ENCODE assay signal across 20 cellular contexts in the genomic region with DNA sequence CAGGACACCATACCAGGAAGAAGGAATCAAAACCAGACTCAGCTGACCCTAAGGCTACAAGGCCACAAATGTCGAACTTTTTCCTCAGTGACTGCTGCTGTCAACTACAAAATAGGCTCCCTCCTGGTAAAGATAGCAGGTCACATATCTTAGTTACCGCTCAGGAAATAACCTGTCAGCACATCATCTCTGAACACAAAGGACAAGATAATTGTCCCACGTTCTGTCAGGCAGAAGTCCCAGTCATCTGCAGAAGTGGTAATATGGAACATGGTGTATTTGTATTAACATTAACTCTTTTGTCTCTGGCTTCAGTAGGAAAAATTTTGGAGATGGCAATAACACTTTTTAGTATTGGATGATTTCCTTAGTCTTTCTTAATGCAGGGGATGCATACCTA.
DNase-seq lines count a peak whose midpoint lies in the region; ATAC-seq and TF ChIP-seq lines count a peak whose summit lies in the region.
"Had no signal": no experiment of that assay in that cellular context is flagged by ENCODE, and none has a peak within 500 bp of the region (broad histone marks: within the 10 kb centered on the region; RNA-seq: fewer than 3 reads in every experiment).

No MANE protein-coding gene starts in this region.

- no peak overlapping the region for H4K12ac ChIP-seq in trophoblast cell (ENCODE audit: low read depth, low read length)

- no CpG with 5 or more reads among the region's 3 CpGs for WGBS in mesendoderm (ENCODE audit: extremely low coverage, insufficient coverage, low lambda C conversion rate)
- WGBS in trophoblast cell (ENCODE audit: extremely low coverage, insufficient coverage, insufficient read length), result no CpG with 5 or more reads among the region's 3 CpGs

- H4K5ac ChIP-seq in mesendoderm (ENCODE audit: low read length), result no peak overlapping the region

- TF ChIP-seq CTCF in cardiac muscle cell (IDR thresholded peaks at IDR 0.05; ENCODE audit: low read depth, low read length), result no peak

- H2BK5ac ChIP-seq in mesendoderm (ENCODE audit: low read length) (no peak overlapping the region), trophoblast cell (ENCODE audit: low read depth, low read length, poor library complexity) (no peak overlapping the region)

- no peak overlapping the region for H4K8ac ChIP-seq in mesendoderm (ENCODE audit: low read depth, low read length)
- no peak overlapping the region for H4K8ac ChIP-seq in trophoblast cell (ENCODE audit: low read depth, low read length)

- H3K23ac ChIP-seq in mesendoderm (ENCODE audit: low read length) (no peak overlapping the region), trophoblast cell (ENCODE audit: low read length) (no peak overlapping the region)

- H4K91ac ChIP-seq in trophoblast cell (ENCODE audit: low read depth, low read length), result no peak overlapping the region

- no peaks in the 10 kb centered on the region for H3K27me3 ChIP-seq in cardiac muscle cell
- no peaks in the 10 kb centered on the region for H3K27me3 ChIP-seq in mesendoderm (ENCODE audit: insufficient read depth, low read length, poor library complexity)
- no peaks in the 10 kb centered on the region for H3K27me3 ChIP-seq in trophoblast cell (ENCODE audit: insufficient read depth, low read length)
- H3K27me3 ChIP-seq: BE2C had no signal

- H3K4me2 ChIP-seq in mesendoderm (ENCODE audit: low read length) (no peak overlapping the region), trophoblast cell (ENCODE audit: low read length) (no peak overlapping the region)

- no peak overlapping the region for H2BK12ac ChIP-seq in trophoblast cell (ENCODE audit: low read length)

- H3K4ac ChIP-seq in mesendoderm (ENCODE audit: low read depth, low read length), result no peak overlapping the region
- no peak overlapping the region for H3K4ac ChIP-seq in trophoblast cell (ENCODE audit: low read depth, low read length)

- no peak overlapping the region for H2BK15ac ChIP-seq in mesendoderm (replicated peaks; ENCODE audit: low read depth)

- ATAC-seq in left cardiac atrium (peak; percentile 87 to 94), GM21367 (IDR thresholded peaks at IDR 0.05; ENCODE audit: unreplicated experiment) (no peak)
- ATAC-seq: GM12878 had no signal

- H3K9ac ChIP-seq in mesendoderm (ENCODE audit: low read length) (no peak overlapping the region), trophoblast cell (ENCODE audit: low read length) (no peak overlapping the region)
- H3K9ac ChIP-seq: GM23248 had no signal

- H2AK5ac ChIP-seq in mesendoderm (ENCODE audit: low read length) (no peak overlapping the region), trophoblast cell (ENCODE audit: low read length) (no peak overlapping the region)

- H3K9me3 ChIP-seq in cardiac muscle cell (ENCODE audit: low read depth) (no peaks in the 10 kb centered on the region), trophoblast cell (ENCODE audit: insufficient read depth, low read depth, low read length) (no peaks in the 10 kb centered on the region)
- H3K9me3 ChIP-seq: BE2C had no signal

- H3K56ac ChIP-seq in mesendoderm (ENCODE audit: low read length), result no peak overlapping the region

- intact Hi-C loops in left cardiac atrium (cut with DNase I), result no loop called here

- H3K79me2 ChIP-seq in mesendoderm (ENCODE audit: control insufficient read depth, insufficient read depth, low read length) (no peaks in the 10 kb centered on the region), trophoblast cell (ENCODE audit: control insufficient read depth, insufficient read depth, low read length, poor library complexity) (no peaks in the 10 kb centered on the region)

- no peak overlapping the region for H2AFZ ChIP-seq in trophoblast cell (ENCODE audit: insufficient read depth, low read length, poor library complexity)
- H2AFZ ChIP-seq: GM23248 had no signal

- H3K4me1 ChIP-seq in cardiac muscle cell (ENCODE audit: low read depth) (peaks cover 20% of the 10 kb centered on the region), mesendoderm (ENCODE audit: control insufficient read depth, low read depth, low read length) (no peaks in the 10 kb centered on the region), trophoblast cell (ENCODE audit: control insufficient read depth in 1 of 2, insufficient read depth in 2 of 2, low read length in 2 of 2) (no peaks in the 10 kb centered on the region)
- H3K4me1 ChIP-seq: BE2C had no signal

- no peak overlapping the region for H3K18ac ChIP-seq in mesendoderm (ENCODE audit: low read length)
- H3K18ac ChIP-seq in trophoblast cell (ENCODE audit: low read length), result no peak overlapping the region

- H3K4me3 ChIP-seq in cardiac muscle cell (no peak overlapping the region), mesendoderm (ENCODE audit: low read length) (no peak overlapping the region), trophoblast cell (ENCODE audit: low read depth, low read length) (no peak overlapping the region)
- H3K4me3 ChIP-seq: GM12878, GM23248 had no signal

- H3K36me3 ChIP-seq in cardiac muscle cell, result no peaks in the 10 kb centered on the region
- H3K36me3 ChIP-seq in mesendoderm (ENCODE audit: control insufficient read depth, insufficient read depth, low read length), result no peaks in the 10 kb centered on the region
- H3K36me3 ChIP-seq in trophoblast cell (ENCODE audit: control insufficient read depth in 1 of 2, insufficient read depth in 2 of 2, low read length in 2 of 2), result no peaks in the 10 kb centered on the region
- H3K36me3 ChIP-seq: BE2C had no signal

- DNase-seq in cardiac muscle cell (ENCODE audit: low read depth in 1 of 2, low spot score in 1 of 2) (no peak), left cardiac atrium (no peak), mesendoderm (peak; percentile 3), trophoblast cell (no peak), mesenteric fat pad (ENCODE audit: low spot score) (no peak)
- DNase-seq: ACHN; BE2C; C1 segment of cervical spinal cord; CD4-positive, CD25-positive, alpha-beta regulatory T cell; CD8-positive, alpha-beta memory T cell; COR-L47; DMS 273 treated with DMSO at 0.1 percent for 48 hours; DMS53; DND-41; EL; GM23248; HCEC 1CT had no signal

- peak overlapping the region; percentile 67 for H3K27ac ChIP-seq in cardiac muscle cell
- no peak overlapping the region for H3K27ac ChIP-seq in mesendoderm (ENCODE audit: low read depth, low read length)
- no peak overlapping the region for H3K27ac ChIP-seq in trophoblast cell (ENCODE audit: low read depth, low read length)
- H3K27ac ChIP-seq: GM23248, HL-60 had no signal

- H2BK120ac ChIP-seq in mesendoderm (ENCODE audit: low read depth, low read length), result no peak overlapping the region
- H2BK120ac ChIP-seq in trophoblast cell (ENCODE audit: insufficient read depth, low read length, poor library complexity), result no peak overlapping the region

- H3K79me1 ChIP-seq in mesendoderm (ENCODE audit: low read length) (no peaks in the 10 kb centered on the region), trophoblast cell (ENCODE audit: low read length) (no peaks in the 10 kb centered on the region)

- H3K14ac ChIP-seq in trophoblast cell (ENCODE audit: low read length), result no peak overlapping the region
